16 cellular contexts compared by ENCODE assay signal in the genomic region with DNA sequence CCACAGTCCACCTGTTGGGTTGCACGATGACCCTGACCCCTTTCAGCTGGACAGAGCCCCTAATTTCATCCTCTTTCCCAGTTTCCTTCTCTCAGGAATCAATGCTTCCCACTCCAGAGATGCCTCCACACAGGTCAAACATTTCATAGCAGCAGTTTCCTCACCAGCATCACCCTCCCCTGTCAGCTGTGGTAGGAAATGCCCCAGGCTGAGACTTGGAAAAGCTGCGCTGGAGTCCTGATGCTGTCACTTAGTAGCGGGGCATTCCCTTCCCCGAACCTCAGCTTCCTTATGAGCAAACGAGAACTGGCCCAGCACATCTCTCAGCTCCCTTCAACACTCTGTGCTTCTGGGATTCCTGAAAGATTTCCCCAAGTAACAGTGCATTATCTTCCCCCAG. TPM values are rescaled to one million over a fixed set of nuclear protein-coding genes. Genes with fewer than 3 reads are reported as not detected.
"Had no signal": no experiment of that assay in that cellular context is flagged by ENCODE, and none has a peak within 500 bp of the region (broad histone marks: within the 10 kb centered on the region; RNA-seq: fewer than 3 reads in every experiment).

No MANE protein-coding gene starts in this region.

- ATAC-seq: lower lobe of right lung; naive thymus-derived CD8-positive, alpha-beta T cell had no signal

- H3K4me3 ChIP-seq: lower lobe of right lung, sigmoid colon, suprapubic skin, upper lobe of right lung had no signal

- H3K36me3 ChIP-seq: lower lobe of right lung, sigmoid colon, suprapubic skin, upper lobe of right lung had no signal

- H3K4me1 ChIP-seq: lower lobe of right lung, sigmoid colon, suprapubic skin, upper lobe of right lung had no signal

- H3K27ac ChIP-seq: lower lobe of right lung, sigmoid colon, suprapubic skin, upper lobe of right lung had no signal

- H3K9me3 ChIP-seq: lower lobe of right lung, sigmoid colon, suprapubic skin, upper lobe of right lung had no signal

- DNase-seq: activated B cell treated with CpG ODN at 0.5 μM for 24 hours; activated CD4-positive, alpha-beta T cell treated with anti-CD3 and anti-CD28 coated beads, Interleukin-2, amount 10 ng/mL, durations not matched to agents 7 days and 5 days; activated T-cell treated with anti-CD3 and anti-CD28 coated beads, Interleukin-2, amount 50 U/mL, for 1 hour; amniotic stem cell; dermis blood vessel endothelial cell; endodermal cell; immature natural killer cell; lower lobe of right lung; naive thymus-derived CD8-positive, alpha-beta T cell; sigmoid colon; stimulated activated naive CD4-positive, alpha-beta T cell; upper lobe of right lung had no signal

RNA-seq across cellular contexts. Expression of gene GJB1, which starts 2.6 kb away (rescaled TPM):
- total RNA-seq: activated B cell treated with CpG ODN at 0.5 μM for 24 hours; activated CD4-positive, alpha-beta T cell treated with anti-CD3 and anti-CD28 coated beads, Interleukin-2, amount 10 ng/mL, durations not matched to agents 7 days and 5 days; activated CD8-positive, alpha-beta memory T cell treated with anti-CD3 and anti-CD28 coated beads for 36 hours; dermis blood vessel endothelial cell; mononuclear cell; naive thymus-derived CD8-positive, alpha-beta T cell; pulmonary artery endothelial cell; sigmoid colon had no signal
